In genomic region chrX:24023972-24024664, GRCh38 we compare ENCODE assay signal across 8 cellular contexts. TPM values are rescaled to one million over a fixed set of nuclear protein-coding genes. Genes with fewer than 3 reads are reported as not detected.
DNase-seq lines count a peak whose midpoint lies in the region; ATAC-seq and TF ChIP-seq lines count a peak whose summit lies in the region.

No MANE protein-coding gene starts in this region.

- peaks cover 5% of the 10 kb centered on the region for H3K4me1 Mint-ChIP-seq in endodermal cell
- peaks cover 17 to 32% of the 10 kb centered on the region in 2 donors for H3K4me1 Mint-ChIP-seq in natural killer cell treated with Interleukin-12 subunit alpha and Interleukin-12 subunit beta and Interleukin-15 and Interleukin-18, amount 100 ng/mL, for 72 hours (ENCODE audit: low read depth in 2 of 2)

- peaks cover 8% of the 10 kb centered on the region for H3K36me3 Mint-ChIP-seq in endodermal cell (ENCODE audit: low read depth)
- H3K36me3 Mint-ChIP-seq in natural killer cell treated with Interleukin-12 subunit alpha and Interleukin-12 subunit beta and Interleukin-15 and Interleukin-18, amount 100 ng/mL, for 72 hours = peaks cover 7% of the 10 kb centered on the region

- ATAC-seq in heart left ventricle = no peak
- ATAC-seq in natural killer cell treated with Interleukin-12 subunit alpha and Interleukin-12 subunit beta and Interleukin-15 and Interleukin-18, amount 100 ng/mL, for 72 hours = no peak
- no peak for ATAC-seq in HG03521 (IDR thresholded peaks at IDR 0.05; ENCODE audit: unreplicated experiment)

- no peak for TF ChIP-seq POLR2A in heart left ventricle (IDR thresholded peaks at IDR 0.05)

- H3K9me3 Mint-ChIP-seq in endodermal cell = no peaks in the 10 kb centered on the region
- no peaks in the 10 kb centered on the region for H3K9me3 Mint-ChIP-seq in natural killer cell treated with Interleukin-12 subunit alpha and Interleukin-12 subunit beta and Interleukin-15 and Interleukin-18, amount 100 ng/mL, for 72 hours

- H3K27me3 Mint-ChIP-seq in endodermal cell (ENCODE audit: insufficient read depth) = peaks cover 6% of the 10 kb centered on the region
- H3K27me3 Mint-ChIP-seq in natural killer cell treated with Interleukin-12 subunit alpha and Interleukin-12 subunit beta and Interleukin-15 and Interleukin-18, amount 100 ng/mL, for 72 hours = peaks cover 0 to 6% of the 10 kb centered on the region in 2 donors

- peak overlapping the region; percentile 81 for H3K4me3 Mint-ChIP-seq in endodermal cell
- H3K4me3 Mint-ChIP-seq in natural killer cell treated with Interleukin-12 subunit alpha and Interleukin-12 subunit beta and Interleukin-15 and Interleukin-18, amount 100 ng/mL, for 72 hours = peak overlapping the region; percentile 88

- no peaks in the 10 kb centered on the region for H3K36me3 ChIP-seq in heart left ventricle
- no peaks in the 10 kb centered on the region for H3K36me3 ChIP-seq in endodermal cell (ENCODE audit: control insufficient read depth, insufficient read depth, low read length)

- 1 to 44% (median 22%) methylated on average over 19 of the region's 19 CpGs for WGBS in heart left ventricle, 4 donors
- WGBS in endodermal cell (ENCODE audit: insufficient coverage in 1 of 2, insufficient read length in 1 of 2), 2 experiments = 5% methylated on average over 14 of the region's 19 CpGs; no CpG with 5 or more reads in 1 of the 2 experiments

- H3K4me3 ChIP-seq in heart left ventricle (peak overlapping the region; percentile 51 to 99 (median 82)), endodermal cell (ENCODE audit: low read length) (peak overlapping the region; percentile 92)

- H3K9ac ChIP-seq in endodermal cell (ENCODE audit: extremely low read depth, low read length, poor library complexity, severe bottlenecking) = peak overlapping the region; percentile 78

- H3K4me1 ChIP-seq in heart left ventricle = peaks cover 0 to 22% (median 2%) of the 10 kb centered on the region in 12 donors
- no peaks in the 10 kb centered on the region for H3K4me1 ChIP-seq in endodermal cell (ENCODE audit: control insufficient read depth, insufficient read depth, low read length)

- no peaks in the 10 kb centered on the region for H3K9me3 ChIP-seq in heart left ventricle
- H3K9me3 ChIP-seq in endodermal cell (ENCODE audit: control insufficient read depth, low read length) = no peaks in the 10 kb centered on the region

- intact Hi-C loops in heart left ventricle (cut with DNase I) = loop anchor here in 4 of 10 donors (2.0 to 10.0 kb wide), 4 partner anchors 31 to 239 kb away; partner anchors contain the start of genes APOO (in 3 of the 4), CXorf58 (in 3 of the 4), EIF2S3 (in 1 of the 4) and SAT1 (in 1 of the 4)
- intact Hi-C loops in cardiac septum (cut with DNase I) = loop anchor here (2.0 to 10.0 kb wide), 2 partner anchors 31 to 239 kb away; partner anchors contain the start of genes EIF2S3 and SAT1

- DNase-seq in heart left ventricle = no peak
- no peak for DNase-seq in cardiac septum (ENCODE audit: low spot score)
- DNase-seq in RPMI8226 = peak; percentile 8
- DNase-seq in endodermal cell = no peak
- no peak for DNase-seq in natural killer cell treated with Interleukin-12 subunit alpha and Interleukin-12 subunit beta and Interleukin-15 and Interleukin-18, amount 100 ng/mL, for 72 hours (ENCODE audit: low spot score)
- no peak for DNase-seq in NCI-H1436 treated with DMSO at 0.1 percent for 48 hours (lab: John Stamatoyannopoulos, UW)
- DNase-seq in middle frontal gyrus (ENCODE audit: extremely low spot score, low spot score) = no peak

- H3K27ac ChIP-seq in heart left ventricle (peak overlapping the region; percentile 38 to 97 (median 94)), endodermal cell (ENCODE audit: low read depth, low read length) (peak overlapping the region; percentile 76)

- H3K27ac Mint-ChIP-seq in endodermal cell = peak overlapping the region; percentile 69
- H3K27ac Mint-ChIP-seq in natural killer cell treated with Interleukin-12 subunit alpha and Interleukin-12 subunit beta and Interleukin-15 and Interleukin-18, amount 100 ng/mL, for 72 hours = peak overlapping the region; percentile 55 to 78

- peaks cover 0 to 45% (median 0%) of the 10 kb centered on the region in 9 donors for H3K27me3 ChIP-seq in heart left ventricle
- H3K27me3 ChIP-seq in endodermal cell (ENCODE audit: control insufficient read depth, insufficient read depth, low read length, poor library complexity, severe bottlenecking) = no peaks in the 10 kb centered on the region

- TF ChIP-seq CTCF in heart left ventricle (IDR thresholded peaks at IDR 0.05) (no peak), endodermal cell (conservative IDR thresholded peaks at IDR 0.05) (no peak)

RNA-seq across cellular contexts. Expression of gene KLHL15, which starts 2.9 kb away (rescaled TPM):
- 1 to 10 TPM; 4.1 to 8.4 (median 6.4) TPM for total RNA-seq in heart left ventricle
- 1 to 10 TPM; 1.4 to 2.3 TPM for polyA plus RNA-seq in heart left ventricle
- 5.1 TPM for total RNA-seq in cardiac septum
- total RNA-seq in endodermal cell = 10 to 100 TPM; 11.4 to 15.5 TPM
- 7.8 TPM for polyA plus RNA-seq in endodermal cell (2013, experiment 1 of 2)
- 7.5 TPM for polyA plus RNA-seq in endodermal cell (2013, experiment 2 of 2)
- 10 to 100 TPM in 1 of 2 donors, 1 to 10 TPM in 1; 9.3 to 11.2 TPM for total RNA-seq in natural killer cell treated with Interleukin-12 subunit alpha and Interleukin-12 subunit beta and Interleukin-15 and Interleukin-18, amount 100 ng/mL, for 72 hours

RNA-seq across cellular contexts. Expression of gene EIF2S3, which starts 30.6 kb away (rescaled TPM):
- total RNA-seq in heart left ventricle (100 to 1,000 TPM in 1 of 9 donors, 10 to 100 TPM in 8; 60.0 to 126 (median 83.0) TPM), cardiac septum (105 TPM), endodermal cell (100 to 1,000 TPM; 209 to 458 TPM)
- 10 to 100 TPM; 22.9 to 70.0 TPM for polyA plus RNA-seq in heart left ventricle
- polyA plus RNA-seq in endodermal cell (2013, experiment 1 of 2) = 122 TPM
- 108 TPM for polyA plus RNA-seq in endodermal cell (2013, experiment 2 of 2)
- total RNA-seq in natural killer cell treated with Interleukin-12 subunit alpha and Interleukin-12 subunit beta and Interleukin-15 and Interleukin-18, amount 100 ng/mL, for 72 hours = 100 to 1,000 TPM; 174 to 194 TPM
